In the genomic region with DNA sequence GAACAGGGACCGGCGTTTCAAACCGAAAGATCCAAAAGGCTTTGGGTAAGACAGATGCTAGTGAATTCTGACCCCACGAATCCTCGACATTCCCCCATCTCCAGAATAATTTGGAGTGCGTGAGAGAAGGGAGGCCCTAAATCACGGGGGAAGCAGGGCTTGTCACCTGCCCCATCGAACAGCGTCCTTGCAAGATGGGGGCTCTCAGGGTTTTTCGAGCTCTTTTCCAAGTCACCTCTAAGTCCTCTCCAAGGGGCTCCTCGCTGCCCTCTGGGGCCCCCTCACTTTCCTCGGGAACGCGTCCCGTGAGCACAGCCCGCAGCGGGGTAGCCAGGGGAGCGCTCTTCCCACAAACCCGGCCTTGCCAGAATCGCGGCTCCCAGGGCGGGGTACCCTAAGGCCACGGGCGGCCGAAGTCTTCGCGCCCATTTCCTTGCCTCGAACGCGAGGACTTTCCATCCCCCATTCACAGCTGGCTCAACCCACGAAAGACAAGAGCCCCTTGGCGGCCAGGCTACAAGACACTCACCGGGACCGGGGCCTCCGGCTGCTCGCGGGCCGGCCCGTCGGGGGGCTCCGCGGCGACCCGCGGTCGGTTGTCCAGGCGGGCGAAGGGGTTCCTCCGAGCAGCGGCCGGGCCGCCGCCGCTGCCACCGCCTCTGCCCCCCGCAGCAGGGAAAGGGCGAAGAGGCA, we compare ENCODE assay signal across 1 cellular context.
TF ChIP-seq lines count a peak whose summit lies in the region.

No MANE protein-coding gene starts in this region.

TF ChIP-seq in K562, 482 proteins besides CTCF, POLR2A, EP300 and RAD21 (continued from another document and continues in another):
- peak; percentile 70 for TF ChIP-seq HMGXB4 (CRISPR knock-in tag; IDR thresholded peaks at IDR 0.05)
- TF ChIP-seq NR4A1 (CRISPR knock-in tag; IDR thresholded peaks at IDR 0.05): no peak
- TF ChIP-seq NR4A1 (tag; IDR thresholded peaks at IDR 0.05): 0 out of 2 replicates have a peak, but pooled peaks have one; percentile 13
- TF ChIP-seq MAFG (tag; conservative IDR thresholded peaks at IDR 0.05): no peak
- no peak; the same call in 1 of the 2 replicates for TF ChIP-seq L3MBTL2 (IDR thresholded peaks at IDR 0.05)
- TF ChIP-seq ILF3 (IDR thresholded peaks at IDR 0.05; ENCODE audit: borderline replicate concordance): no peak
- 0 out of 2 replicates have a peak, but pooled peaks have one; percentile 46 for TF ChIP-seq CBFB (CRISPR knock-in tag; IDR thresholded peaks at IDR 0.05)
- TF ChIP-seq HDAC8 (tag; IDR thresholded peaks at IDR 0.05): no peak
- 0 out of 2 replicates have a peak, but pooled peaks have one; percentile 44 for TF ChIP-seq NFXL1 (CRISPR knock-in tag; IDR thresholded peaks at IDR 0.05)
- TF ChIP-seq NELFE (IDR thresholded peaks at IDR 0.05; ENCODE audit: insufficient read depth, insufficient read length): no peak
- no peak for TF ChIP-seq ZNF449 (CRISPR knock-in tag; IDR thresholded peaks at IDR 0.05)
- TF ChIP-seq GATA2 (CRISPR knock-in tag; IDR thresholded peaks at IDR 0.05): peak; percentile 1; the same call in 1 of the 2 replicates
- TF ChIP-seq RUNX1 (IDR thresholded peaks at IDR 0.05; ENCODE audit: low read depth): no peak
- TF ChIP-seq, protein P1, sequence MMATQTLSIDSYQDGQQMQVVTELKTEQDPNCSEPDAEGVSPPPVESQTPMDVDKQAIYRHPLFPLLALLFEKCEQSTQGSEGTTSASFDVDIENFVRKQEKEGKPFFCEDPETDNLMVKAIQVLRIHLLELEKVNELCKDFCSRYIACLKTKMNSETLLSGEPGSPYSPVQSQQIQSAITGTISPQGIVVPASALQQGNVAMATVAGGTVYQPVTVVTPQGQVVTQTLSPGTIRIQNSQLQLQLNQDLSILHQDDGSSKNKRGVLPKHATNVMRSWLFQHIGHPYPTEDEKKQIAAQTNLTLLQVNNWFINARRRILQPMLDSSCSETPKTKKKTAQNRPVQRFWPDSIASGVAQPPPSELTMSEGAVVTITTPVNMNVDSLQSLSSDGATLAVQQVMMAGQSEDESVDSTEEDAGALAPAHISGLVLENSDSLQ (IDR thresholded peaks at IDR 0.05): peak; percentile 31; the same call in 1 of the 2 replicates
- no peak for TF ChIP-seq NRF1 (conservative IDR thresholded peaks at IDR 0.05 in 1 of 2, IDR thresholded peaks at IDR 0.05 in 1 of 2)
- no peak for TF ChIP-seq ETS2 (tag; IDR thresholded peaks at IDR 0.05; ENCODE audit: borderline replicate concordance, poor library complexity, severe bottlenecking)
- TF ChIP-seq, protein P2, sequence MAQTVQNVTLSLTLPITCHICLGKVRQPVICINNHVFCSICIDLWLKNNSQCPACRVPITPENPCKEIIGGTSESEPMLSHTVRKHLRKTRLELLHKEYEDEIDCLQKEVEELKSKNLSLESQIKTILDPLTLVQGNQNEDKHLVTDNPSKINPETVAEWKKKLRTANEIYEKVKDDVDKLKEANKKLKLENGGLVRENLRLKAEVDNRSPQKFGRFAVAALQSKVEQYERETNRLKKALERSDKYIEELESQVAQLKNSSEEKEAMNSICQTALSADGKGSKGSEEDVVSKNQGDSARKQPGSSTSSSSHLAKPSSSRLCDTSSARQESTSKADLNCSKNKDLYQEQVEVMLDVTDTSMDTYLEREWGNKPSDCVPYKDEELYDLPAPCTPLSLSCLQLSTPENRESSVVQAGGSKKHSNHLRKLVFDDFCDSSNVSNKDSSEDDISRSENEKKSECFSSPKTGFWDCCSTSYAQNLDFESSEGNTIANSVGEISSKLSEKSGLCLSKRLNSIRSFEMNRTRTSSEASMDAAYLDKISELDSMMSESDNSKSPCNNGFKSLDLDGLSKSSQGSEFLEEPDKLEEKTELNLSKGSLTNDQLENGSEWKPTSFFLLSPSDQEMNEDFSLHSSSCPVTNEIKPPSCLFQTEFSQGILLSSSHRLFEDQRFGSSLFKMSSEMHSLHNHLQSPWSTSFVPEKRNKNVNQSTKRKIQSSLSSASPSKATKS (CRISPR knock-in tag; IDR thresholded peaks at IDR 0.05): no peak
- TF ChIP-seq SLC30A9 (CRISPR knock-in tag; IDR thresholded peaks at IDR 0.05): no peak
- TF ChIP-seq, protein P3, sequence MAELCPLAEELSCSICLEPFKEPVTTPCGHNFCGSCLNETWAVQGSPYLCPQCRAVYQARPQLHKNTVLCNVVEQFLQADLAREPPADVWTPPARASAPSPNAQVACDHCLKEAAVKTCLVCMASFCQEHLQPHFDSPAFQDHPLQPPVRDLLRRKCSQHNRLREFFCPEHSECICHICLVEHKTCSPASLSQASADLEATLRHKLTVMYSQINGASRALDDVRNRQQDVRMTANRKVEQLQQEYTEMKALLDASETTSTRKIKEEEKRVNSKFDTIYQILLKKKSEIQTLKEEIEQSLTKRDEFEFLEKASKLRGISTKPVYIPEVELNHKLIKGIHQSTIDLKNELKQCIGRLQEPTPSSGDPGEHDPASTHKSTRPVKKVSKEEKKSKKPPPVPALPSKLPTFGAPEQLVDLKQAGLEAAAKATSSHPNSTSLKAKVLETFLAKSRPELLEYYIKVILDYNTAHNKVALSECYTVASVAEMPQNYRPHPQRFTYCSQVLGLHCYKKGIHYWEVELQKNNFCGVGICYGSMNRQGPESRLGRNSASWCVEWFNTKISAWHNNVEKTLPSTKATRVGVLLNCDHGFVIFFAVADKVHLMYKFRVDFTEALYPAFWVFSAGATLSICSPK (IDR thresholded peaks at IDR 0.05; ENCODE audit: borderline replicate concordance): no peak
- TF ChIP-seq SNRNP70 (optimal IDR thresholded peaks at IDR 0.05; ENCODE audit: low read depth, low read length): no peak
- no peak for TF ChIP-seq NEUROD1 (IDR thresholded peaks at IDR 0.05; ENCODE audit: borderline replicate concordance, low read depth, low read length, partially characterized antibody)
- TF ChIP-seq KAT7 (CRISPR knock-in tag; IDR thresholded peaks at IDR 0.05; ENCODE audit: borderline replicate concordance): 0 out of 2 replicates have a peak, but pooled peaks have one; percentile 37
- no peak for TF ChIP-seq MTF1 (CRISPR knock-in tag; IDR thresholded peaks at IDR 0.05; ENCODE audit: borderline replicate concordance)
- TF ChIP-seq, protein P4, sequence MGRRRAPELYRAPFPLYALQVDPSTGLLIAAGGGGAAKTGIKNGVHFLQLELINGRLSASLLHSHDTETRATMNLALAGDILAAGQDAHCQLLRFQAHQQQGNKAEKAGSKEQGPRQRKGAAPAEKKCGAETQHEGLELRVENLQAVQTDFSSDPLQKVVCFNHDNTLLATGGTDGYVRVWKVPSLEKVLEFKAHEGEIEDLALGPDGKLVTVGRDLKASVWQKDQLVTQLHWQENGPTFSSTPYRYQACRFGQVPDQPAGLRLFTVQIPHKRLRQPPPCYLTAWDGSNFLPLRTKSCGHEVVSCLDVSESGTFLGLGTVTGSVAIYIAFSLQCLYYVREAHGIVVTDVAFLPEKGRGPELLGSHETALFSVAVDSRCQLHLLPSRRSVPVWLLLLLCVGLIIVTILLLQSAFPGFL (CRISPR knock-in tag; IDR thresholded peaks at IDR 0.05): no peak
- TF ChIP-seq TCFL5 (CRISPR knock-in tag; conservative IDR thresholded peaks at IDR 0.05): no peak
- TF ChIP-seq RBM39 (optimal IDR thresholded peaks at IDR 0.05; ENCODE audit: low read depth, low read length): peak; percentile 80
- TF ChIP-seq GTF2E2 (tag; IDR thresholded peaks at IDR 0.05): peak; percentile 76
- TF ChIP-seq ZNF184 (CRISPR knock-in tag; IDR thresholded peaks at IDR 0.05): no peak
- TF ChIP-seq SMAD3 (CRISPR knock-in tag; conservative IDR thresholded peaks at IDR 0.05): 0 out of 2 replicates have a peak, but pooled peaks have one; percentile 68
- no peak for TF ChIP-seq MCM5 (IDR thresholded peaks at IDR 0.05; ENCODE audit: low read depth)
- TF ChIP-seq FOXM1 (IDR thresholded peaks at IDR 0.05; ENCODE audit: low read depth): no peak
- 0 out of 2 replicates have a peak, but pooled peaks have one; percentile 77 for TF ChIP-seq FOXM1 (CRISPR knock-in tag; IDR thresholded peaks at IDR 0.05; ENCODE audit: low read depth)
- no peak for TF ChIP-seq DPF2 (IDR thresholded peaks at IDR 0.05)
- TF ChIP-seq FOXA3 (CRISPR knock-in tag; conservative IDR thresholded peaks at IDR 0.05 in 1 of 2, IDR thresholded peaks at IDR 0.05 in 1 of 2): 0 out of 4 replicates have a peak, but pooled peaks of 1 of the 2 experiments have one; percentile 33
- no peak for TF ChIP-seq REST (CRISPR knock-in tag; IDR thresholded peaks at IDR 0.05; ENCODE audit: low read depth)
- TF ChIP-seq TFE3 (CRISPR knock-in tag; IDR thresholded peaks at IDR 0.05): no peak; the same call in 1 of the 2 replicates
- no peak; the same call in 1 of the 2 replicates for TF ChIP-seq ZC3H4 (CRISPR knock-in tag; IDR thresholded peaks at IDR 0.05; ENCODE audit: borderline replicate concordance)
- no peak for TF ChIP-seq ARNT (IDR thresholded peaks at IDR 0.05)
- no peak for TF ChIP-seq COPS2 (conservative IDR thresholded peaks at IDR 0.05)
- TF ChIP-seq NR2F6 (CRISPR knock-in tag; IDR thresholded peaks at IDR 0.05): no peak
- TF ChIP-seq GATAD2B (IDR thresholded peaks at IDR 0.05; ENCODE audit: borderline replicate concordance): peak; percentile 91
- TF ChIP-seq, protein P5, sequence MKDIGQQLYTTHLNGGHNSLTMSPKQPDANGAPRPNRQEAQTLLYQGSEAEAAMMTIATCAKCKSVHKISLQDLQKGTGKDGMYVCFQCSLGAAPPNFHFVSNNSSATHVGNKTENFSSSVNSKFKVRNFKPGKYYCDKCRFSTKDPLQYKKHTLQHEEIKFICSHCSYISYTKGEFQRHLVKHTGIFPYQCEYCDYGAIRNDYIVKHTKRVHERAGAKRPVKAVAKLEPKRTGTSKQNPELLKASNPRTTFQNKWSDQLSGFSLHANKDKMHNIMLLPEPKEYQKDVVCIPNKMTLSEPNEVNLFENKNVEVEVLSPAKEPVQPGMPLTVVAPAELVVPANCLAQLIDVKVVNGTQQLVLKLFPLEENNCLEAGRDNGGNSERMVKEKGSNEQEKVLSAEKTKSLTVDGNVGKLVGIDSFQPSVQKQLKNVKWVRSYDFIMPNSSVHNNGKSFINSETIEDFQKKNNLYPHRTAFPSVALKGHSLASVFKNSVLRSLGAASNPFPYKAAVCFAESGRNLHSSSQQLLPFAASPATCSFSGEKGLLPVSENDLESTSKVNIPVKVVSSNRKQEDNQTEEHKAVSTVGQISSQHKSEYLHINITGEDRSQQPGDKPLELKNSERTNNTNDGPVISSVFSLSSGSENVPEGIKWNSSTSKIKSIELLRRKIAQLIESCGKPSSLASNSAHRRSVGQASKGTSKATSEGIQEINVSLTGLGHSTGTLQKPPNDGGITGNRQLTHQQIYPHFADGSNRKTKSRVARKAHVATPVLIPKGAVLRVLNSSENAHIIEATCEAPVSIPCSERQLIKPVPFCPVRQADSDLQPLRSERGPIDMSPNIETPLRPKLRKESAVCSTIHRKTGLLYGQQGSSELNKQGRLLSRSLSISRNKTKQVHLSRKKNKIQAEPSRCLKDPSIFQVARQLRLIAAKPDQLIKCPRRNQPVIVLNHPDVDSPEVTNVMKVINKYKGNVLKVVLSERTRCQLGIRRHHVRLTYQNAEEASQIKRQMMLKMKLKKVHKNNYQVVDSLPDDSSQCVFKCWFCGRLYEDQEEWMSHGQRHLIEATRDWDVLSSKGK (CRISPR knock-in tag; IDR thresholded peaks at IDR 0.05): no peak
